ENCODE assay signal across 11 cellular contexts in the genomic region with DNA sequence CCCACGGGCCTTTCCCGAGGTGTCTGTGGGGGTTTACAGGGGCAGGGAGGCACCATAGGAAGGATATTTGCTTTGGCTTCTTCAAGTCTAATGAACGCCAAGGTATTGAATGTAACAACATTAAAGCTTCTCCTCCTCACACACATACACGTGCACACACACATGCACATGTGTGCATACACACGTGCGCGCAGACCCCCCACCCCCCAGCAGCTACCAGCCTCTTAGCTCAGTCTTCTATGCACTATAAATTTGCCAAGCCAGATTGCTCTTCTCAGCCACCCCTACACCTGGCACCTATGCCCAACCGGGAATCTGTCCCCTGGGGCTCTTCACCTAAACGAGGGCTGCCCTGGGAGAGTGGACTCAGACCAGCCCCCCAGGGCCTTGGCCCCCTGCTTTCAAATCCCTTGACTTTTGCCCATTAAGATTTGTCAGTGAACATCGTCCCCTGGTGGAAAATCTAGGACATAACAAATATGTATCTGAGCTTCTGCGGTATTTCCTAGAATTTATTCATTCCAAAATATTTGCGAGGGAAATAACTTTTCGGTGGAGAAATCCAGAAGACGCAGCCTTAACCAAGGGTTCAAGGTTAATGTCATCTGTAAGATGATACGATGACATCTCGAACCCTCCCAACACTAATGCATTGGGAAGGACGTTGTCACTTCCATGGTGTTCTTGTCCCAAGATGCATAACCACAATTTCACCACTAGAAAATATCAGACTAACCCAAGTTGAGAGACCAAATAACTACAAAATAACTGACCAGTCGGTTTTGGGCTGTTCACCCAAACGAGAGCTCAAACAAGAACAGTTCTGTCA.
DNase-seq lines count a peak whose midpoint lies in the region; ATAC-seq and TF ChIP-seq lines count a peak whose summit lies in the region.
"Had no signal": no experiment of that assay in that cellular context is flagged by ENCODE, and none has a peak within 500 bp of the region (broad histone marks: within the 10 kb centered on the region; RNA-seq: fewer than 3 reads in every experiment).

No MANE protein-coding gene starts in this region.

- POLR2A ChIA-PET in AG04450 (lab: Yijun Ruan, JAX): no interaction called here

- H3K4me3 ChIP-seq in AG04450 (ENCODE audit: low read depth, low read length) (no peak overlapping the region), RWPE2 (ENCODE audit: severe bottlenecking) (no peak overlapping the region), fibroblast of villous mesenchyme (ENCODE audit: low read depth, low read length) (no peak overlapping the region)
- H3K4me3 ChIP-seq: colonic mucosa had no signal

- H3K9me3 ChIP-seq in AG04450 (ENCODE audit: control insufficient read depth, insufficient read depth, low read length) (no peaks in the 10 kb centered on the region), RWPE2 (ENCODE audit: severe bottlenecking) (no peaks in the 10 kb centered on the region)
- H3K9me3 ChIP-seq: colonic mucosa had no signal

- no peaks in the 10 kb centered on the region for H3K36me3 ChIP-seq in RWPE2 (ENCODE audit: low read depth)
- H3K36me3 ChIP-seq: colonic mucosa had no signal

- TF ChIP-seq CTCF in AG04450 (IDR thresholded peaks at IDR 0.05; ENCODE audit: low read depth, low read length) (peak; percentile 64), GM13976 (IDR thresholded peaks at IDR 0.05; ENCODE audit: borderline replicate concordance, control extremely low read depth, extremely low read depth, insufficient read depth, missing control alignments) (peak; percentile 14), RWPE2 (IDR thresholded peaks at IDR 0.05; ENCODE audit: poor library complexity, severe bottlenecking) (peak; percentile 44), fibroblast of villous mesenchyme (IDR thresholded peaks at IDR 0.05; ENCODE audit: insufficient read depth, low read depth, low read length) (peak; percentile 70), GM20000 (IDR thresholded peaks at IDR 0.05; ENCODE audit: extremely low read depth, missing control alignments) (no peak)

- H3K27ac ChIP-seq in AG04450 (ENCODE audit: low read depth, low read length) (no peak overlapping the region), RWPE2 (ENCODE audit: poor library complexity, severe bottlenecking) (no peak overlapping the region)
- H3K27ac ChIP-seq: colonic mucosa had no signal

- H3K27me3 ChIP-seq in AG04450 (ENCODE audit: control insufficient read depth, insufficient read depth, low read length) (no peaks in the 10 kb centered on the region), RWPE2 (ENCODE audit: insufficient read depth, poor library complexity, severe bottlenecking) (no peaks in the 10 kb centered on the region)
- H3K27me3 ChIP-seq: colonic mucosa had no signal

- ATAC-seq in RWPE2 (ENCODE audit: low read depth): no peak
- ATAC-seq in GM21723 (IDR thresholded peaks at IDR 0.05; ENCODE audit: unreplicated experiment): no peak
- no peak for ATAC-seq in GM21529 (IDR thresholded peaks at IDR 0.05; ENCODE audit: unreplicated experiment)

- in situ Hi-C loops in GM13976 (cut with MboI; ENCODE audit: low sequenced_read_pairs, unreplicated experiment): no loop called here

- DNase-seq in AG04450 (ENCODE audit: low read depth, low spot score): no peak
- no peak for DNase-seq in GM13976 (ENCODE audit: low spot score)
- DNase-seq in RWPE2 (ENCODE audit: low spot score): no peak
- peak; percentile 13 for DNase-seq in fibroblast of villous mesenchyme (ENCODE audit: low read depth)
- DNase-seq in GM20000 (ENCODE audit: low spot score): no peak
- DNase-seq in RKO (ENCODE audit: low spot score): no peak
- DNase-seq: colonic mucosa, NCI-H146, SIG-M5 had no signal

- CTCF ChIA-PET in AG04450 (lab: Charles Lee): interaction anchor here (0.5 to 1.7 kb wide), 12 partner anchors 10 to 1967 kb away, joined by 3 to 9 read pairs (median 5); no protein-coding TSS in a partner anchor

- H3K4me1 ChIP-seq in RWPE2 (ENCODE audit: insufficient read depth, poor library complexity, severe bottlenecking): no peaks in the 10 kb centered on the region
- H3K4me1 ChIP-seq: colonic mucosa had no signal
